In genomic region chr2:39816845-39817244, GRCh38 we compare ENCODE assay signal across 27 cellular contexts.
"Had no signal": no experiment of that assay in that cellular context is flagged by ENCODE, and none has a peak within 500 bp of the region (broad histone marks: within the 10 kb centered on the region; RNA-seq: fewer than 3 reads in every experiment).

No MANE protein-coding gene starts in this region.

- H3K27me3 ChIP-seq: esophagus squamous epithelium, gastrocnemius medialis, heart right ventricle, left lung had no signal

- H3K4me3 Mint-ChIP-seq: dendritic cell treated with granulocyte-macrophage colony-stimulating factor and Interleukin-4, amounts not matched to agents 40 ng/mL and 50 ng/mL, for 4 days; effector memory CD8-positive, alpha-beta T cell; endodermal cell; mesothelial cell of epicardium had no signal

- H3K27ac Mint-ChIP-seq: dendritic cell treated with granulocyte-macrophage colony-stimulating factor and Interleukin-4, amounts not matched to agents 40 ng/mL and 50 ng/mL, for 4 days; effector memory CD8-positive, alpha-beta T cell; endodermal cell; mesothelial cell of epicardium had no signal

- H3K27ac ChIP-seq: coronary artery, epithelial cell of prostate, esophagus squamous epithelium, gastrocnemius medialis, heart right ventricle, left lung, lower lobe of right lung had no signal

- H3K4me1 ChIP-seq: esophagus squamous epithelium, gastrocnemius medialis, heart right ventricle, left lung, lower lobe of right lung had no signal

- H3K27me3 Mint-ChIP-seq: dendritic cell treated with granulocyte-macrophage colony-stimulating factor and Interleukin-4, amounts not matched to agents 40 ng/mL and 50 ng/mL, for 4 days had no signal

- FAIRE-seq: colon, endometrium, islet of Langerhans, keratinocyte had no signal

- H3K36me3 ChIP-seq: esophagus squamous epithelium, gastrocnemius medialis, heart right ventricle, left lung, lower lobe of right lung had no signal

- H3K9me3 ChIP-seq: esophagus squamous epithelium, gastrocnemius medialis, left lung, lower lobe of right lung, mucosa of descending colon had no signal

- ATAC-seq: effector memory CD8-positive, alpha-beta T cell; esophagus mucosa; gastrocnemius medialis; heart right ventricle; left cardiac atrium; left lung; left ventricle myocardium superior; lower lobe of right lung; mucosa of descending colon had no signal

- DNase-seq: effector CD8-positive, alpha-beta T cell; effector memory CD8-positive, alpha-beta T cell; endodermal cell; erythroblast; esophagus squamous epithelium; foreskin fibroblast; foreskin melanocyte; gastrocnemius medialis; glutamatergic neuron; head of caudate nucleus; heart right ventricle; hippocampal formation; left cardiac atrium; left lung; left ventricle myocardium superior; lower lobe of right lung; mesenchymal stem cell had no signal

- H3K4me1 Mint-ChIP-seq: mesothelial cell of epicardium had no signal

- H3K4me3 ChIP-seq: coronary artery, esophagus squamous epithelium, gastrocnemius medialis, heart right ventricle, left lung, lower lobe of right lung, mucosa of descending colon had no signal
